ENCODE assay signal across 3 cellular contexts in genomic region chr12:10424260-10424899, GRCh38. TPM values are rescaled to one million over a fixed set of nuclear protein-coding genes. Genes with fewer than 3 reads are reported as not detected.
"Had no signal": no experiment of that assay in that cellular context is flagged by ENCODE, and none has a peak within 500 bp of the region (broad histone marks: within the 10 kb centered on the region; RNA-seq: fewer than 3 reads in every experiment).

No MANE protein-coding gene starts in this region.

RNA-seq across cellular contexts. Expression of gene KLRC3, which starts 4.0 kb away (rescaled TPM):
- polyA plus RNA-seq: hepatocyte; naive thymus-derived CD4-positive, alpha-beta T cell had no signal

RNA-seq across cellular contexts. Expression of gene KLRC2, which starts 11.4 kb away (rescaled TPM):
- polyA plus RNA-seq: hepatocyte; naive thymus-derived CD4-positive, alpha-beta T cell had no signal

RNA-seq across cellular contexts. Expression of gene KLRC4, which starts 14.8 kb away (rescaled TPM):
- polyA plus RNA-seq: hepatocyte; naive thymus-derived CD4-positive, alpha-beta T cell had no signal

RNA-seq across cellular contexts. Expression of gene KLRC1, which starts 28.8 kb away (rescaled TPM):
- polyA plus RNA-seq: hepatocyte, neural cell had no signal
